10 cellular contexts compared by ENCODE assay signal in the genomic region with DNA sequence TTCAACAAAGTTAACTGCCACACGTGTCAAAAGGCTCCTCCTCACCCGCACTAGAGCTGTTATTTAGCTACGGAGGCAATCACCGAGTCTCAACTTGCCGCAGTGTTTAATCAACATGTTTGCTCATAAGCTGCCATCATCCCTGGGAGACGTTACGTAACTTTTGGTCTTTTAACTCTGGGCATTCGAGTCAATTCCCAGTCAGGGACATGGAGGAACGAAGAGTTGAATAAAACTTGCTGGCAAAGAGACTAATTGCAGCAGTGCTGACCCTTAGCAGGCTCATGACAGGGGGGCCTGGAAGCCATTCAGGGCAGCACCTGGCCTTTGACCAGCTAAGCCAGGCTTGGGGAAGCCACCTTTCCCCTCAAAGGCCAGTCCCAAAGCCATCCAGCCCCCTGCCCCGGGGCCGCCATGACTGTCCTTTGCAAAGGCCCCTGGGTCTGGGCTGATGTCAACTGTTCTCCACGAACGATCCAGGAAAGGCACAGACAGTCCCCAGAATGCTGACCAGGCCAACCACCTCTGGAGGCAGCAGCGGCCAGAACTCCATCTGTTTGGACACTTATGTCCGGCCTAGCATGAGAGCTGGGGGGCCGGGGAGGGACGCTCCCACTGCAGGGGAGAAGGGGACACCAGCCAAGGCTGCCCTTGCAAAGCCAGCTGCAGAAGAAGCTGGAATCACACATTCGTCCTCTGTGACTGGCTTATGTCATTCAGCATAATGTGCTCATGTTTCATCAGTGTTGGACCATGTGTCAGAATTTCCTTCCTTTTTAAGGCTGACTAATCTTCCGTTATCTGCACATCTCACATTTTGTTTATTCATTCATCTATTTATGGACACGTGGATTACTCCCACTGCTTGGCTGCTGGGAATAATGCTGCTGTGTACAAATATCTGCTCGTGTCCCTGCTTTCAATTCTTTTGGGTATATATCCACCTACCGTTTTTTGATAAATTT. TPM values are rescaled to one million over a fixed set of nuclear protein-coding genes. Genes with fewer than 3 reads are reported as not detected.
DNase-seq lines count a peak whose midpoint lies in the region; ATAC-seq and TF ChIP-seq lines count a peak whose summit lies in the region.
"Had no signal": no experiment of that assay in that cellular context is flagged by ENCODE, and none has a peak within 500 bp of the region (broad histone marks: within the 10 kb centered on the region; RNA-seq: fewer than 3 reads in every experiment).

No MANE protein-coding gene starts in this region.

- no peaks in the 10 kb centered on the region for H3K9me3 Mint-ChIP-seq in CD8-positive, alpha-beta memory T cell

- H3K4me1 Mint-ChIP-seq in CD8-positive, alpha-beta memory T cell, result peaks cover 2 to 11% (median 10%) of the 10 kb centered on the region in 3 donors

- CTCF ChIA-PET in CD8-positive, alpha-beta memory T cell (lab: Charles Lee), result no interaction called here

- H3K27ac ChIP-seq in CD8-positive, alpha-beta memory T cell (ENCODE audit: low read depth, low read length), result peak overlapping the region; percentile 34
- H3K27ac ChIP-seq in epithelial cell of prostate (peak overlapping the region; percentile 59), mesodermal cell (ENCODE audit: low read depth, low read length, severe bottlenecking) (peak overlapping the region; percentile 51), coronary artery (peak overlapping the region in 1 of 2 donors; percentile 52)

- H3K4me1 ChIP-seq in CD8-positive, alpha-beta memory T cell (ENCODE audit: insufficient read depth, low read length), result no peaks in the 10 kb centered on the region
- H3K4me1 ChIP-seq in mesodermal cell (ENCODE audit: control insufficient read depth, insufficient read depth, low read length, poor library complexity, severe bottlenecking), result peaks cover 10% of the 10 kb centered on the region

- no peaks in the 10 kb centered on the region for H3K36me3 Mint-ChIP-seq in CD8-positive, alpha-beta memory T cell

- H3K27ac Mint-ChIP-seq in CD8-positive, alpha-beta memory T cell, result no peak overlapping the region

- DNase-seq in CD8-positive, alpha-beta memory T cell, result no peak
- DNase-seq in NCI-H226 (peak; percentile 48), epithelial cell of prostate (ENCODE audit: low read depth, low spot score) (peak; percentile 84), AG20443 (ENCODE audit: low spot score) (no peak), coronary artery (ENCODE audit: low spot score) (no peak), DMS153 (lab: John Stamatoyannopoulos, UW) (no peak)
- DNase-seq: KG1 had no signal

- no peak overlapping the region for H3K4me3 ChIP-seq in CD8-positive, alpha-beta memory T cell (ENCODE audit: low read length)
- H3K4me3 ChIP-seq in mesodermal cell (ENCODE audit: extremely low read depth, insufficient read depth, low read length, poor library complexity, severe bottlenecking) (no peak overlapping the region), coronary artery (no peak overlapping the region)
- H3K4me3 ChIP-seq: HAP-1 had no signal

- 86 to 87% methylated on average over 19 to 22 of the region's 22 CpGs for WGBS in mesodermal cell (ENCODE audit: insufficient coverage in 2 of 2), 2 experiments

- H3K36me3 ChIP-seq in CD8-positive, alpha-beta memory T cell (ENCODE audit: insufficient read depth, low read length), result no peaks in the 10 kb centered on the region
- H3K36me3 ChIP-seq in mesodermal cell (ENCODE audit: control insufficient read depth, insufficient read depth, low read length), result no peaks in the 10 kb centered on the region
- H3K36me3 ChIP-seq: HAP-1 had no signal

- TF ChIP-seq CTCF in coronary artery (IDR thresholded peaks at IDR 0.05), result no peak

- POLR2A ChIA-PET in CD8-positive, alpha-beta memory T cell (lab: Charles Lee), result no interaction called here

- no peak overlapping the region for H3K4me3 Mint-ChIP-seq in CD8-positive, alpha-beta memory T cell

- peaks cover 8 to 17% of the 10 kb centered on the region in 2 donors for H3K27me3 Mint-ChIP-seq in CD8-positive, alpha-beta memory T cell

- no peaks in the 10 kb centered on the region for H3K9me3 ChIP-seq in CD8-positive, alpha-beta memory T cell (ENCODE audit: low read length)
- H3K9me3 ChIP-seq in mesodermal cell (ENCODE audit: control insufficient read depth, low read length), result no peaks in the 10 kb centered on the region
- H3K9me3 ChIP-seq: HAP-1 had no signal

- no peak for ATAC-seq in HG03196 (IDR thresholded peaks at IDR 0.05; ENCODE audit: unreplicated experiment)

- H3K27me3 ChIP-seq in CD8-positive, alpha-beta memory T cell (ENCODE audit: insufficient read depth, low read length, poor library complexity, severe bottlenecking), result no peaks in the 10 kb centered on the region

RNA-seq across cellular contexts. Expression of gene PCSK6, which starts 43.7 kb away (rescaled TPM):
- under 1 TPM; 0.74 to 0.95 TPM for total RNA-seq in CD8-positive, alpha-beta memory T cell
- polyA plus RNA-seq in CD8-positive, alpha-beta memory T cell, result 1.7 TPM
- 8.3 TPM for polyA plus RNA-seq in mesodermal cell (2013, experiment 1 of 2)
- polyA plus RNA-seq in mesodermal cell (2013, experiment 2 of 2), result 8.2 TPM

Comparison
In these comparisons a context has a peak if more than half of its experiments do, and no peak if none do; other contexts are left out.
1. DNase-seq: peak in NCI-H226 (single experiment) and epithelial cell of prostate (single experiment); none in CD8-positive, alpha-beta memory T cell (0 of 5), AG20443 (single experiment), coronary artery (single experiment) and DMS153 (single experiment).